23 cellular contexts compared by ENCODE assay signal in genomic region chr20:51514252-51514651, GRCh38. TPM values are rescaled to one million over a fixed set of nuclear protein-coding genes. Genes with fewer than 3 reads are reported as not detected.
DNase-seq lines count a peak whose midpoint lies in the region; ATAC-seq and TF ChIP-seq lines count a peak whose summit lies in the region.
"Had no signal": no experiment of that assay in that cellular context is flagged by ENCODE, and none has a peak within 500 bp of the region (broad histone marks: within the 10 kb centered on the region; RNA-seq: fewer than 3 reads in every experiment).

No MANE protein-coding gene starts in this region.

- no peaks in the 10 kb centered on the region for H4K20me1 ChIP-seq in DOHH2 (ENCODE audit: control insufficient read depth, insufficient read depth, low read depth, low read length)

- no peaks in the 10 kb centered on the region for H3K9me2 ChIP-seq in DOHH2 (replicated peaks; ENCODE audit: control insufficient read depth, low read length)

- peaks cover 26% of the 10 kb centered on the region for H3K4me1 ChIP-seq in DOHH2 (ENCODE audit: control insufficient read depth, low read length)
- peaks cover 54 to 59% of the 10 kb centered on the region in 2 donors for H3K4me1 ChIP-seq in naive thymus-derived CD4-positive, alpha-beta T cell (ENCODE audit: control insufficient read depth in 2 of 2, insufficient read depth in 2 of 2, low read length in 2 of 2)
- H3K4me1 ChIP-seq: esophagus squamous epithelium, prostate gland, testis had no signal

- H3K4me2 ChIP-seq in DOHH2 (ENCODE audit: low read length), result peak overlapping the region; percentile 26; the same call in 1 of the 2 replicates

- no peaks in the 10 kb centered on the region for H3K9me3 ChIP-seq in DOHH2 (ENCODE audit: control insufficient read depth, insufficient read depth, low read length)
- no peaks in the 10 kb centered on the region for H3K9me3 ChIP-seq in naive thymus-derived CD4-positive, alpha-beta T cell (ENCODE audit: control insufficient read depth in 2 of 3, low read length in 3 of 3)
- H3K9me3 ChIP-seq: esophagus squamous epithelium, prostate gland, testis had no signal

- intact Hi-C loops in activated CD4-positive, alpha-beta T cell treated with anti-CD3 and anti-CD28 coated beads, Interleukin-2, amount 10 ng/mL, durations not matched to agents 24 days and 14 days (cut with micrococcal nuclease), result no loop called here
- intact Hi-C loops in activated CD8-positive, alpha-beta T cell treated with anti-CD3 and anti-CD28 coated beads for 36 hours (cut with micrococcal nuclease), result no loop called here
- intact Hi-C loops in naive thymus-derived CD4-positive, alpha-beta T cell (cut with micrococcal nuclease), result loop anchor here in 1 of 2 donors (5.0 kb wide), 1 partner anchor 112 kb away; no protein-coding TSS in a partner anchor

- POLR2A ChIA-PET in activated CD8-positive, alpha-beta T cell treated with anti-CD3 and anti-CD28 coated beads for 36 hours (lab: Charles Lee), result interaction anchor here (1.0 to 3.7 kb wide), 8 partner anchors 10 to 91 kb away, joined by 3 to 21 read pairs (median 5); partner anchors contain the start of gene NFATC2
- POLR2A ChIA-PET in naive thymus-derived CD4-positive, alpha-beta T cell (lab: Charles Lee), result interaction anchor here (1.2 to 8.1 kb wide), 7 partner anchors 10 to 28 kb away, joined by 3 to 74 read pairs (median 3); partner anchors contain the start of gene NFATC2

- no peak for DNase-seq in activated CD4-positive, alpha-beta T cell treated with anti-CD3 and anti-CD28 coated beads, Interleukin-2, amount 10 ng/mL, durations not matched to agents 24 days and 14 days
- no peak for DNase-seq in activated CD4-positive, alpha-beta T cell treated with anti-CD3 and anti-CD28 coated beads, Interleukin-2, amount 50 U/mL, for 1 hour
- no peak for DNase-seq in activated CD8-positive, alpha-beta T cell treated with anti-CD3 and anti-CD28 coated beads for 36 hours
- DNase-seq in naive thymus-derived CD4-positive, alpha-beta T cell, result no peak
- DNase-seq in NCI-H524 treated with DMSO at 0.1 percent for 48 hours (lab: John Stamatoyannopoulos, UW) (no peak), NCI-H146 treated with DMSO at 0.1 percent for 48 hours (lab: John Stamatoyannopoulos, UW; ENCODE audit: unreplicated experiment) (no peak)
- no peak for DNase-seq in activated CD4-positive, CD25-positive, alpha-beta regulatory T cell (lab: John Stamatoyannopoulos, UW)
- DNase-seq: 8988T; activated B cell treated with CpG ODN at 0.5 μM for 24 hours; activated naive CD4-positive, alpha-beta T cell treated with Interleukin-2 at 50 U/mL for 16 hours; activated T-cell treated with anti-CD3 and anti-CD28 coated beads, Interleukin-2, amount 50 U/mL, for 4 hours; cortex of kidney; endodermal cell; esophagus squamous epithelium; GOT3; NCI-H1694; NCI-H510A; NK-92 treated with Interleukin-12 subunit alpha and Interleukin-12 subunit beta, amount 100 ng/mL, for 24 hours; Right ventricle myocardium superior; stimulated activated naive CD8-positive, alpha-beta T cell treated with anti-CD3 and anti-CD28 coated beads, Interleukin-15, Interleukin-2, amounts not matched to agents 100 U/mL and 50 U/mL, for 24 hours; testis had no signal

- peaks cover 3% of the 10 kb centered on the region; the same call in 1 of the 2 replicates for H3F3A ChIP-seq in DOHH2 (ENCODE audit: control insufficient read depth, insufficient read depth)

- no peaks in the 10 kb centered on the region for H3K9me3 Mint-ChIP-seq in activated CD4-positive, alpha-beta T cell treated with anti-CD3 and anti-CD28 coated beads, Interleukin-2, amount 10 ng/mL, durations not matched to agents 24 days and 14 days
- H3K9me3 Mint-ChIP-seq in activated CD8-positive, alpha-beta T cell treated with anti-CD3 and anti-CD28 coated beads for 36 hours, result no peaks in the 10 kb centered on the region
- H3K9me3 Mint-ChIP-seq in naive thymus-derived CD4-positive, alpha-beta T cell, result no peaks in the 10 kb centered on the region
- H3K9me3 Mint-ChIP-seq: activated B cell treated with CpG ODN at 0.5 μM for 24 hours; activated T-cell treated with anti-CD3 and anti-CD28 coated beads, Interleukin-2, amount 50 U/mL, for 4 hours; endodermal cell had no signal

- no peak for ATAC-seq in activated CD8-positive, alpha-beta T cell treated with anti-CD3 and anti-CD28 coated beads for 36 hours
- peak; percentile 46 for ATAC-seq in naive thymus-derived CD4-positive, alpha-beta T cell
- ATAC-seq: activated T-cell treated with anti-CD3 and anti-CD28 coated beads, Interleukin-2, amount 50 U/mL, for 4 hours; stimulated activated naive CD8-positive, alpha-beta T cell treated with anti-CD3 and anti-CD28 coated beads, Interleukin-15, Interleukin-2, amounts not matched to agents 100 U/mL and 50 U/mL, for 24 hours had no signal

- CTCF ChIA-PET in activated CD8-positive, alpha-beta T cell treated with anti-CD3 and anti-CD28 coated beads for 36 hours (lab: Charles Lee), result interaction anchor here (0.9 to 1.8 kb wide), 7 partner anchors 10 to 81 kb away, joined by 3 to 5 read pairs (median 4); partner anchors contain the start of gene NFATC2
- CTCF ChIA-PET in naive thymus-derived CD4-positive, alpha-beta T cell (lab: Charles Lee), result interaction anchor here (0.8 to 1.4 kb wide), 4 partner anchors 19 to 32 kb away, joined by 3 to 5 read pairs (median 4); no protein-coding TSS in a partner anchor

- H3K4me1 Mint-ChIP-seq in activated CD4-positive, alpha-beta T cell treated with anti-CD3 and anti-CD28 coated beads, Interleukin-2, amount 10 ng/mL, durations not matched to agents 24 days and 14 days, result peaks cover 66% of the 10 kb centered on the region
- H3K4me1 Mint-ChIP-seq in activated CD8-positive, alpha-beta T cell treated with anti-CD3 and anti-CD28 coated beads for 36 hours (ENCODE audit: low read depth), result peaks cover 77% of the 10 kb centered on the region
- peaks cover 51 to 94% (median 88%) of the 10 kb centered on the region in 7 donors for H3K4me1 Mint-ChIP-seq in naive thymus-derived CD4-positive, alpha-beta T cell
- H3K4me1 Mint-ChIP-seq: endodermal cell had no signal

- no peak for TF ChIP-seq CTCF in DOHH2 (IDR thresholded peaks at IDR 0.05; ENCODE audit: low read depth, low read length, poor library complexity, severe bottlenecking)
- TF ChIP-seq CTCF in activated CD8-positive, alpha-beta T cell treated with anti-CD3 and anti-CD28 coated beads for 36 hours (IDR thresholded peaks at IDR 0.05), result no peak

- no peaks in the 10 kb centered on the region for H3K27me3 Mint-ChIP-seq in activated CD4-positive, alpha-beta T cell treated with anti-CD3 and anti-CD28 coated beads, Interleukin-2, amount 10 ng/mL, durations not matched to agents 24 days and 14 days
- H3K27me3 Mint-ChIP-seq in activated CD8-positive, alpha-beta T cell treated with anti-CD3 and anti-CD28 coated beads for 36 hours, result no peaks in the 10 kb centered on the region
- no peaks in the 10 kb centered on the region for H3K27me3 Mint-ChIP-seq in naive thymus-derived CD4-positive, alpha-beta T cell
- H3K27me3 Mint-ChIP-seq: activated B cell treated with CpG ODN at 0.5 μM for 24 hours had no signal

- peak overlapping the region; percentile 61 for H3K4me3 Mint-ChIP-seq in activated CD4-positive, alpha-beta T cell treated with anti-CD3 and anti-CD28 coated beads, Interleukin-2, amount 10 ng/mL, durations not matched to agents 24 days and 14 days
- no peak overlapping the region for H3K4me3 Mint-ChIP-seq in activated CD8-positive, alpha-beta T cell treated with anti-CD3 and anti-CD28 coated beads for 36 hours
- H3K4me3 Mint-ChIP-seq in naive thymus-derived CD4-positive, alpha-beta T cell, result peak overlapping the region; percentile 4 to 81 (median 49)
- H3K4me3 Mint-ChIP-seq: activated B cell treated with CpG ODN at 0.5 μM for 24 hours; activated T-cell treated with anti-CD3 and anti-CD28 coated beads, Interleukin-2, amount 50 U/mL, for 4 hours; endodermal cell had no signal

- no peak overlapping the region for H3K27ac Mint-ChIP-seq in activated CD4-positive, alpha-beta T cell treated with anti-CD3 and anti-CD28 coated beads, Interleukin-2, amount 10 ng/mL, durations not matched to agents 24 days and 14 days
- peak overlapping the region; percentile 8 for H3K27ac Mint-ChIP-seq in activated CD8-positive, alpha-beta T cell treated with anti-CD3 and anti-CD28 coated beads for 36 hours
- H3K27ac Mint-ChIP-seq in naive thymus-derived CD4-positive, alpha-beta T cell, result peak overlapping the region; percentile 8 to 93 (median 71)
- H3K27ac Mint-ChIP-seq: activated B cell treated with CpG ODN at 0.5 μM for 24 hours, endodermal cell had no signal

- peaks cover 7% of the 10 kb centered on the region for H3K79me2 ChIP-seq in DOHH2 (ENCODE audit: control insufficient read depth, low read length)

- H3K36me3 ChIP-seq in DOHH2 (ENCODE audit: control insufficient read depth, low read length), result peaks cover 72% of the 10 kb centered on the region
- peaks cover 9 to 37% (median 27%) of the 10 kb centered on the region in 3 experiments for H3K36me3 ChIP-seq in naive thymus-derived CD4-positive, alpha-beta T cell (ENCODE audit: control insufficient read depth in 2 of 3, insufficient read depth in 3 of 3, low read length in 3 of 3)
- H3K36me3 ChIP-seq: prostate gland had no signal

- peaks cover 85% of the 10 kb centered on the region for H3K36me3 Mint-ChIP-seq in activated CD4-positive, alpha-beta T cell treated with anti-CD3 and anti-CD28 coated beads, Interleukin-2, amount 10 ng/mL, durations not matched to agents 24 days and 14 days (ENCODE audit: low read depth)
- peaks cover 86% of the 10 kb centered on the region for H3K36me3 Mint-ChIP-seq in activated CD8-positive, alpha-beta T cell treated with anti-CD3 and anti-CD28 coated beads for 36 hours (ENCODE audit: low read depth)
- H3K36me3 Mint-ChIP-seq in naive thymus-derived CD4-positive, alpha-beta T cell, result peaks cover 20 to 71% (median 55%) of the 10 kb centered on the region in 5 donors

- no peaks in the 10 kb centered on the region for H3K27me3 ChIP-seq in DOHH2 (ENCODE audit: control insufficient read depth, low read length)
- H3K27me3 ChIP-seq in naive thymus-derived CD4-positive, alpha-beta T cell (ENCODE audit: control insufficient read depth in 2 of 2, insufficient read depth in 2 of 2, low read length in 2 of 2), result no peaks in the 10 kb centered on the region
- H3K27me3 ChIP-seq: esophagus squamous epithelium, testis had no signal

- no peak overlapping the region for H3K27ac ChIP-seq in DOHH2 (ENCODE audit: low read depth, low read length)
- H3K27ac ChIP-seq in naive thymus-derived CD4-positive, alpha-beta T cell (ENCODE audit: low read depth, low read length), result no peak overlapping the region
- H3K27ac ChIP-seq: esophagus squamous epithelium, prostate gland, testis had no signal

- no peak overlapping the region for H3K4me3 ChIP-seq in DOHH2 (ENCODE audit: low read length)
- no peak overlapping the region for H3K4me3 ChIP-seq in naive thymus-derived CD4-positive, alpha-beta T cell (ENCODE audit: low read length)
- H3K4me3 ChIP-seq: esophagus squamous epithelium, prostate gland, testis had no signal

RNA-seq across cellular contexts. Expression of gene NFATC2, which starts 28.3 kb away (rescaled TPM):
- 65.0 and 66.4 TPM in 2 replicates for total RNA-seq in activated CD4-positive, alpha-beta T cell treated with anti-CD3 and anti-CD28 coated beads, Interleukin-2, amount 10 ng/mL, durations not matched to agents 24 days and 14 days
- total RNA-seq in activated CD8-positive, alpha-beta T cell treated with anti-CD3 and anti-CD28 coated beads for 36 hours, result 10 to 100 TPM; 38.3 to 40.9 TPM
- 10 to 100 TPM; 39.8 to 66.8 (median 44.8) TPM for total RNA-seq in naive thymus-derived CD4-positive, alpha-beta T cell
- polyA plus RNA-seq in naive thymus-derived CD4-positive, alpha-beta T cell, result 10 to 100 TPM; 16.6 to 30.1 TPM
